ENCODE assay signal across 8 cellular contexts in genomic region chr14:94129111-94129757, GRCh38. TPM values are rescaled to one million over a fixed set of nuclear protein-coding genes. Genes with fewer than 3 reads are reported as not detected.
DNase-seq lines count a peak whose midpoint lies in the region; ATAC-seq, FAIRE-seq and TF ChIP-seq lines count a peak whose summit lies in the region.

IFI27L2 (minus strand) TSS chr14:94129604; CDS start chr14:94129564, 40 bp downstream.

- dilution Hi-C loops in keratinocyte (cut with MboI; ENCODE audit: extremely low pct_ligation_motif_present, low sequenced_read_pairs) = no loop called here

- H3K79me2 ChIP-seq in keratinocyte (ENCODE audit: control insufficient read depth, insufficient read depth, low read length) = no peaks in the 10 kb centered on the region

- ATAC-seq in GM18511 (IDR thresholded peaks at IDR 0.05; ENCODE audit: unreplicated experiment) (peak; percentile 97), HG03025 (IDR thresholded peaks at IDR 0.05; ENCODE audit: low FRiP score, unreplicated experiment) (peak; percentile 92)

- H2AFZ ChIP-seq in keratinocyte (ENCODE audit: control insufficient read depth, low read length) = peak within 1 kb of the TSS; percentile 89

- H3K4me2 ChIP-seq in keratinocyte (ENCODE audit: control insufficient read depth, extremely low read depth, insufficient read depth, low read depth, low read length) = peak within 1 kb of the TSS; percentile 98

- peak within 1 kb of the TSS; percentile 74 to 86 (median 85) for H3K4me3 ChIP-seq in keratinocyte (ENCODE audit: control insufficient read depth in 2 of 3, extremely low read depth in 1 of 3, insufficient read depth in 2 of 3, low read depth in 1 of 3, low read length in 3 of 3)

- peak within 1 kb of the TSS; percentile 75 for H3K9ac ChIP-seq in keratinocyte (ENCODE audit: control insufficient read depth, extremely low read depth, insufficient read depth, low read length)

- peak; percentile 36 for FAIRE-seq in keratinocyte (lab: Jason Lieb, UNC)

- H4K20me1 ChIP-seq in keratinocyte (ENCODE audit: control insufficient read depth, extremely low read depth, insufficient read depth, low read length) = no peaks in the 10 kb centered on the region

- no peak for TF ChIP-seq CTCF in keratinocyte (optimal IDR thresholded peaks at IDR 0.05 in 1 of 3, IDR thresholded peaks at IDR 0.05 in 1 of 3, conservative IDR thresholded peaks at IDR 0.05 in 1 of 3; ENCODE audit: extremely low read depth in 1 of 3, insufficient read depth in 2 of 3, low read length in 3 of 3)

- no peaks in the 10 kb centered on the region for H3K9me1 ChIP-seq in keratinocyte (ENCODE audit: control insufficient read depth, extremely low read depth, insufficient read depth, low read length)

- no peaks in the 10 kb centered on the region for H3K9me3 ChIP-seq in keratinocyte (ENCODE audit: control insufficient read depth, low read depth, low read length)

- H3K27ac ChIP-seq in keratinocyte (ENCODE audit: control insufficient read depth, insufficient read depth, low read length) = peak within 1 kb of the TSS; percentile 22

- peaks cover 0 to 12% of the 10 kb centered on the region in 2 experiments for H3K36me3 ChIP-seq in keratinocyte (ENCODE audit: control insufficient read depth in 2 of 2, extremely low read depth in 1 of 2, insufficient read depth in 2 of 2, low read length in 2 of 2)

- H3K27me3 ChIP-seq in keratinocyte (ENCODE audit: control insufficient read depth, extremely low read depth, insufficient read depth, low read length) = no peaks in the 10 kb centered on the region

- DNase-seq in 8988T (peak; percentile 61), NCI-H2227 (lab: John Stamatoyannopoulos, UW; ENCODE audit: unreplicated experiment) (peak; percentile 87), keratinocyte (ENCODE audit: low read depth, low spot score) (no peak)
- DNase-seq in activated CD4-positive, CD25-positive, alpha-beta regulatory T cell treated with anti-CD3 and anti-CD28 coated beads, Interleukin-2, amount 50 U/mL, for 16 hours (ENCODE audit: low read depth, low spot score) = peak; percentile 31
- DNase-seq in central memory CD4-positive, alpha-beta T cell = peak; percentile 57
- peak; percentile 43 to 58 (median 49) for DNase-seq in stimulated activated CD4-positive, alpha-beta T cell treated with anti-CD3 and anti-CD28 coated beads, Interleukin-12 subunit alpha, Interleukin-12 subunit beta, amount 100 ng/mL, for 48 hours (ENCODE audit: low read depth in 2 of 3, low spot score in 1 of 3)

- H3K4me1 ChIP-seq in keratinocyte (ENCODE audit: control insufficient read depth, extremely low read depth, insufficient read depth, low read length) = peaks cover 16% of the 10 kb centered on the region

RNA-seq across cellular contexts. Expression of gene IFI27L2, which starts in this region (rescaled TPM):
- 67.5 to 179 TPM (median 82.2 TPM) in 3 replicates for polyA plus RNA-seq in keratinocyte
- polyA plus RNA-seq in keratinocyte (2011; ENCODE audit: low read depth) = 13.2 TPM
- polyA plus RNA-seq in keratinocyte (2011; cell fraction: cytosol; rRNA removed) = 69.1 and 147 TPM in 2 replicates
- 49.5 and 57.5 TPM in 2 replicates for polyA plus RNA-seq in keratinocyte (2011; cell fraction: nucleus; rRNA removed)
- 92.1 and 193 TPM in 2 replicates for polyA plus RNA-seq in keratinocyte (2012; ENCODE audit: low replicate concordance)
- polyA minus RNA-seq in keratinocyte = 32.7 to 59.4 TPM (median 35.4 TPM) in 3 replicates
- 191 TPM for polyA minus RNA-seq in keratinocyte (2011; cell fraction: cytosol; rRNA and poly(A)+ RNA removed)
- 9.8 and 11.2 TPM in 2 replicates for polyA minus RNA-seq in keratinocyte (2011; cell fraction: nucleus; rRNA and poly(A)+ RNA removed)
